1 cellular context compared by ENCODE assay signal in the genomic region with DNA sequence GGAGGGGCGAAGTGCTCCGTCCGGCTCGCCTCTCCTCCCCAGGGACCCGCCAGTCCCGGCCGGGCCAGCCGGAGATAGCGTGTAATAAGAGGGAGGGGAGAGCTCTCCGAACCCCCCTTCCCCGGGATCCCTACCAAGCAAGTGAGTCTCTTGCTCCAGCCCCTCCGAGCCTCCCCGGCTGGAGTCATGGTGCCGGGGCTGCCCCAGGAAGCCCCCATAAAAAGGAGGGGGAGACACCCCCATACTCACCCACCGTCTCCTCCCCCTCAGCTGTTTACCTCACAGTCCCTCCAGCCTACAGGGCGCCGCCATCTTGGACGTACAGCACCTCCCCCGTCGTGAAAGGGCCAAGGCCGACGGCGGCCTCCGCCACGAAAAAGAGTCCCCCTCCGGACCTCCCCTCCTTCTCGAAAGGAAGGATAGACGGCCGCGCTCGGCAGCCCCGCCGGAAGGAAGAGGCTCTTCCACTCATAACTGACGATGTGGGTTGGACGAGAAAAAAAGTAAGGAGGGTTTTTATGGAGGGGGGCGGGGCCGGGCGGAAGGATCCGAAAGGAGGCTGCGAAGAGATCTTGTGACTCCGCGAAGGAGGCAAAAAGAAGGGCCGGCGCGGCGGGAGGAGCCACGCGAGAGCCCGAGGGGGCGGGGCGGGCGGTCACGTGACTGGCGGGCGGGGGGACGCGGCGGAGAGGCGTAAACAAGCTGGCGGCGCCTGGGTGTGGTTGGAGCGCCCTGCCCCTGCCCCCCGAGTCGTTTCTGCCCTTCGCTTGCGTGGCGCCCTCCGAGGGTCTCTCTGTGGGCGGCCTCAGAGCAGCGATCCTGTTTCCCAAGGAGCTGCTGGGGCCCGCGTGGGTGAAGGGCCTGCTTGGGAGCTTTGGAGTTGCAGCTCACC.
A peak's percentile ranks its signal among the peaks of the same experiment; 100 is the strongest.
TF ChIP-seq lines count a peak whose summit lies in the region.

A gene (minus strand): TSS at position 323 of the 892 bp plus-strand sequence. CDS start 15,744 bp downstream, outside the sequence.

TF ChIP-seq in SK-N-SH, 30 proteins besides CTCF, POLR2A, EP300 and RAD21 (continued from another document):
- TF ChIP-seq, protein P1, sequence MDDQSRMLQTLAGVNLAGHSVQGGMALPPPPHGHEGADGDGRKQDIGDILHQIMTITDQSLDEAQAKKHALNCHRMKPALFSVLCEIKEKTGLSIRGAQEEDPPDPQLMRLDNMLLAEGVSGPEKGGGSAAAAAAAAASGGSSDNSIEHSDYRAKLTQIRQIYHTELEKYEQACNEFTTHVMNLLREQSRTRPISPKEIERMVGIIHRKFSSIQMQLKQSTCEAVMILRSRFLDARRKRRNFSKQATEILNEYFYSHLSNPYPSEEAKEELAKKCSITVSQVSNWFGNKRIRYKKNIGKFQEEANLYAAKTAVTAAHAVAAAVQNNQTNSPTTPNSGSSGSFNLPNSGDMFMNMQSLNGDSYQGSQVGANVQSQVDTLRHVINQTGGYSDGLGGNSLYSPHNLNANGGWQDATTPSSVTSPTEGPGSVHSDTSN (IDR thresholded peaks at IDR 0.05) = peak; percentile 93
- TF ChIP-seq NRF1 (IDR thresholded peaks at IDR 0.05; ENCODE audit: low read depth, low read length) (no peak), MEF2A (IDR thresholded peaks at IDR 0.05; ENCODE audit: borderline replicate concordance, low read depth) (no peak), FOSL2 (IDR thresholded peaks at IDR 0.05; ENCODE audit: borderline replicate concordance, low read depth) (peak; percentile 7; the same call in 1 of the 2 replicates), TCF12 (IDR thresholded peaks at IDR 0.05) (peak; percentile 42; the same call in 1 of the 2 replicates)
- TF ChIP-seq, protein P2, sequence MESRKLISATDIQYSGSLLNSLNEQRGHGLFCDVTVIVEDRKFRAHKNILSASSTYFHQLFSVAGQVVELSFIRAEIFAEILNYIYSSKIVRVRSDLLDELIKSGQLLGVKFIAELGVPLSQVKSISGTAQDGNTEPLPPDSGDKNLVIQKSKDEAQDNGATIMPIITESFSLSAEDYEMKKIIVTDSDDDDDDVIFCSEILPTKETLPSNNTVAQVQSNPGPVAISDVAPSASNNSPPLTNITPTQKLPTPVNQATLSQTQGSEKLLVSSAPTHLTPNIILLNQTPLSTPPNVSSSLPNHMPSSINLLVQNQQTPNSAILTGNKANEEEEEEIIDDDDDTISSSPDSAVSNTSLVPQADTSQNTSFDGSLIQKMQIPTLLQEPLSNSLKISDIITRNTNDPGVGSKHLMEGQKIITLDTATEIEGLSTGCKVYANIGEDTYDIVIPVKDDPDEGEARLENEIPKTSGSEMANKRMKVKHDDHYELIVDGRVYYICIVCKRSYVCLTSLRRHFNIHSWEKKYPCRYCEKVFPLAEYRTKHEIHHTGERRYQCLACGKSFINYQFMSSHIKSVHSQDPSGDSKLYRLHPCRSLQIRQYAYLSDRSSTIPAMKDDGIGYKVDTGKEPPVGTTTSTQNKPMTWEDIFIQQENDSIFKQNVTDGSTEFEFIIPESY (IDR thresholded peaks at IDR 0.05; ENCODE audit: borderline replicate concordance, low read depth) = peak; percentile 79
